In the genomic region with DNA sequence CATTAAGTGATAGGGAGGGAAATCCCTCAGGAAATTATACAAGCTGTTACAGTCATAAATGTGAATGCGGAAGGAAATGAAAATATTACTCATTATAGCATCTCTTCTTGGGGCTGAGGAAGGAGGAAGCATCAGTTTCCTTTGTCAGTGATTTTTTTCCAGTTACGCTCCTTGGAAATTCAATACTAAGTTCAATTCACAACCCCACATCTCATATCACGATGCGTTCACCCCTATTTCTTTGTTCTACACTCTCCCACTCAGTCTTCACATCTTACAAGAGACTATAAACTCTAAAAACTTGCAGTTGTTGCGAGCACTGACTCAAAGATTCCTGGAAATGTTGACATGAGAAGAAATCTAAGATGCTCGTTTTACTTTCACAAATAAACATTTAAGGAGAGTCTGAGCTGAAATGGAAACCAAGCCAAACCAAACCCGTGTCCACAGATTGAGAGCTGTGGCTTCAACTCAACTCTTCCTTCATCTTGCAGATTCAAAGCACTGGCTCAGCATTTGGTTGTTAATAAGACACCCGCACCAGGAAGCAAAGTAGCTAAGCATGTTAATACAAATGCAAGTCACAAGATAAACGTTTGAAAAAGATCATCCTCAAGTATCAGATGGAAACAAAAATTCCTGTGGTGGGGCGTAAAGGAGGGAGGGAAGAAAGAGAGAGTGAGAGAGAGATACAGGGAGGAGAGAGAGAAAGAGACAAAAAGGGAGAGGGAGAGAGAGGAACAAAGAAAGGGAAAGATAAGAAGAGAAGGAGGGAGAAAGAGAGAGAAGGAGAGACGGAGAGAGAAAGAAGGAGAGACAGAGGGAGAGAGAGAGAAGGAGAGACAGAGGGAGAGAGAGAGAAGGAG, we compare ENCODE assay signal across 11 cellular contexts.
DNase-seq lines count a peak whose midpoint lies in the region; ATAC-seq and TF ChIP-seq lines count a peak whose summit lies in the region.
"Had no signal": no experiment of that assay in that cellular context is flagged by ENCODE, and none has a peak within 500 bp of the region (broad histone marks: within the 10 kb centered on the region; RNA-seq: fewer than 3 reads in every experiment).

No MANE protein-coding gene starts in this region.

- H3K79me2 ChIP-seq in PC-3 (ENCODE audit: low read length), result no peaks in the 10 kb centered on the region

- H3K4me2 ChIP-seq in PC-3 (ENCODE audit: low read length) (peak overlapping the region; percentile 26; the same call in 1 of the 2 replicates), neuronal stem cell (ENCODE audit: insufficient read depth, low read length, poor library complexity, severe bottlenecking) (no peak overlapping the region)

- H3K4me3 Mint-ChIP-seq in effector memory CD8-positive, alpha-beta T cell, result no peak overlapping the region

- H2BK15ac ChIP-seq in neuronal stem cell (ENCODE audit: low read length), result no peak overlapping the region

- no peak overlapping the region for H3K14ac ChIP-seq in neuronal stem cell (ENCODE audit: low read length)

- H2BK5ac ChIP-seq in neuronal stem cell (ENCODE audit: low read length), result no peak overlapping the region

- no peak overlapping the region for H4K8ac ChIP-seq in neuronal stem cell (ENCODE audit: low read depth, low read length)

- no peaks in the 10 kb centered on the region for H3K9me3 Mint-ChIP-seq in effector memory CD8-positive, alpha-beta T cell

- no peak overlapping the region for H3K23ac ChIP-seq in neuronal stem cell (ENCODE audit: low read depth, low read length, poor library complexity)

- no peak overlapping the region for H3K4ac ChIP-seq in neuronal stem cell (ENCODE audit: low read length)

- H4K91ac ChIP-seq in neuronal stem cell (ENCODE audit: low read depth, low read length, poor library complexity), result no peak overlapping the region

- H3K9me2 ChIP-seq in PC-3 (replicated peaks; ENCODE audit: low read length), result no peaks in the 10 kb centered on the region

- H3K27ac ChIP-seq in PC-3 (ENCODE audit: low read length) (peak overlapping the region; percentile 89), neuronal stem cell (replicated peaks; ENCODE audit: low read length) (no peak overlapping the region)

- H3K27me3 ChIP-seq in PC-3 (ENCODE audit: low read length) (no peaks in the 10 kb centered on the region), neuronal stem cell (ENCODE audit: control insufficient read depth in 3 of 3, insufficient read depth in 3 of 3, low read depth in 1 of 3, low read length in 3 of 3) (no peaks in the 10 kb centered on the region)

- no peaks in the 10 kb centered on the region for H3F3A ChIP-seq in PC-3 (ENCODE audit: low read length, unreplicated experiment)

- H3K4me1 Mint-ChIP-seq in effector memory CD8-positive, alpha-beta T cell (ENCODE audit: low read depth in 2 of 2), result peaks cover 0 to 8% of the 10 kb centered on the region in 2 donors

- intact Hi-C loops in PC-3 (cut with micrococcal nuclease), result loop anchor here (2.0 to 10.0 kb wide), 3 partner anchors 20 to 108 kb away; no protein-coding TSS in a partner anchor

- no peak overlapping the region for H3K18ac ChIP-seq in neuronal stem cell (ENCODE audit: low read length)

- H2AFZ ChIP-seq in PC-3 (ENCODE audit: low read length), result no peak overlapping the region
- peak overlapping the region; percentile 3 for H2AFZ ChIP-seq in neuronal stem cell (ENCODE audit: low read length)

- no peaks in the 10 kb centered on the region for H3K36me3 ChIP-seq in PC-3 (ENCODE audit: low read depth, low read length)
- no peaks in the 10 kb centered on the region for H3K36me3 ChIP-seq in neuronal stem cell (replicated peaks in 1 of 2; ENCODE audit: control insufficient read depth in 2 of 2, insufficient read depth in 2 of 2, low read length in 2 of 2)

- H4K20me1 ChIP-seq in PC-3 (ENCODE audit: low read length), result no peaks in the 10 kb centered on the region

- H3K4me1 ChIP-seq in PC-3 (ENCODE audit: insufficient read depth, low read length) (peaks cover 33% of the 10 kb centered on the region), neuronal stem cell (ENCODE audit: control insufficient read depth in 2 of 2, insufficient read depth in 1 of 2, low read depth in 1 of 2, low read length in 2 of 2) (peaks cover 19 to 28% of the 10 kb centered on the region in 2 donors)

- DNase-seq in CD1c-positive myeloid dendritic cell (ENCODE audit: extremely low spot score), result peak; percentile 59
- peak; percentile 27 for DNase-seq in PC-3
- no peak for DNase-seq in effector memory CD8-positive, alpha-beta T cell
- no peak for DNase-seq in neuronal stem cell (ENCODE audit: low spot score)
- DNase-seq in hepatic stellate cell (ENCODE audit: low spot score), result no peak
- DNase-seq in erythroblast (lab: John Stamatoyannopoulos, UW), result no peak
- DNase-seq in NAMALWA (ENCODE audit: low spot score), result no peak
- DNase-seq in SK-N-DZ (ENCODE audit: low spot score), result no peak
- DNase-seq: effector memory CD4-positive, alpha-beta T cell; MM.1S had no signal

- POLR2A ChIA-PET in PC-3 (lab: Charles Lee; ENCODE audit: unreplicated experiment), result no interaction called here

- ATAC-seq in PC-3, result peak; percentile 37
- no peak for ATAC-seq in effector memory CD8-positive, alpha-beta T cell (replicated peaks)
- ATAC-seq: GM12878 had no signal

- BruUV-seq in PC-3 (replicated peaks; lab: Mats Ljungman, UMichigan), result no TSS peak

- TF ChIP-seq CTCF in PC-3 (conservative IDR thresholded peaks at IDR 0.05; ENCODE audit: low read depth, low read length), result no peak

- no peak overlapping the region for H2BK120ac ChIP-seq in neuronal stem cell (ENCODE audit: low read depth, low read length)

- peak overlapping the region; percentile 5 to 10 for H3K27ac Mint-ChIP-seq in effector memory CD8-positive, alpha-beta T cell

- no CpG with 5 or more reads among the region's 11 CpGs for WGBS in neuronal stem cell (ENCODE audit: extremely low coverage in 2 of 2, insufficient read length in 2 of 2, insufficient replicate concordance in 1 of 2), 2 donors

- no peak overlapping the region for H3K4me3 ChIP-seq in PC-3 (ENCODE audit: low read length)
- H3K4me3 ChIP-seq in neuronal stem cell (ENCODE audit: low read length in 2 of 2), result no peak overlapping the region
- H3K4me3 ChIP-seq: GM12878 had no signal

- CTCF ChIA-PET in PC-3 (lab: Charles Lee), result no interaction called here

- H3K9me3 ChIP-seq in PC-3 (ENCODE audit: low read length), result no peaks in the 10 kb centered on the region
- H3K9me3 ChIP-seq in neuronal stem cell (replicated peaks in 1 of 2; ENCODE audit: control insufficient read depth in 2 of 2, insufficient read depth in 1 of 2, low read depth in 1 of 2, low read length in 2 of 2), result no peaks in the 10 kb centered on the region

- no peaks in the 10 kb centered on the region for H3K36me3 Mint-ChIP-seq in effector memory CD8-positive, alpha-beta T cell (ENCODE audit: insufficient read depth)

- H2AK5ac ChIP-seq in neuronal stem cell (ENCODE audit: low read depth, low read length), result no peak overlapping the region

- TF ChIP-seq POLR2A in erythroblast (IDR thresholded peaks at IDR 0.05; ENCODE audit: low read length), result no peak

- H3K9ac ChIP-seq in PC-3 (ENCODE audit: low read length) (no peak overlapping the region), neuronal stem cell (ENCODE audit: low read depth, low read length, poor library complexity) (no peak overlapping the region)

- no peak overlapping the region for H2BK12ac ChIP-seq in neuronal stem cell (ENCODE audit: low read length)

- no peaks in the 10 kb centered on the region for H3K79me1 ChIP-seq in neuronal stem cell (ENCODE audit: low read depth, low read length)

- H3K27me3 Mint-ChIP-seq in effector memory CD8-positive, alpha-beta T cell, result no peaks in the 10 kb centered on the region

Comparison
In these comparisons a context has a peak if more than half of its experiments do, and no peak if none do; other contexts are left out.
1. DNase-seq: peak in CD1c-positive myeloid dendritic cell (single experiment) and PC-3 (single experiment); none in effector memory CD8-positive, alpha-beta T cell (0 of 3), neuronal stem cell (single experiment), hepatic stellate cell (single experiment), erythroblast (0 of 2), NAMALWA (single experiment) and SK-N-DZ (single experiment).